1 cellular context compared by ENCODE assay signal in the genomic region with DNA sequence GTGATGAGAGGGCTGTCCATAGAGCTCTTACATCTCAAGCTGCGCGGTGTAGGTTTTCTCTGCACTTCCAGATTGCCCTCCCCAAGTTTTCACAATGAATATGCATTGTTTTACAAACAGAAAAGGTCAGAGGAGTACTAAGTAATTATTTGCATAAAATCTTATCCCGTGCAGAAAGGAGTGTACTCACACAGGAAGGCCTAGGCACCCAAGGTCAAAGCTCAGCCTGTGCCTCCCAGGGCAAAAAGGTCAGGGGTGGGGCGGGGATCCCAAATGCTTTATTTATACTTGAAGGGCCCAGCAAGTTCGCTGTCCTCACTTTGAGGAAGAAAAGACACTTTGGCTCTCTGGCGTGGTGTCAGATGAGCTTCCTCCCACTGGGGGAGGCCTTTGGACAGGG.
TF ChIP-seq lines count a peak whose summit lies in the region.

No MANE protein-coding gene starts in this region.

TF ChIP-seq in HepG2, 621 proteins besides CTCF, POLR2A, EP300 and RAD21 (continued from another document and continues in another):
- no peak for TF ChIP-seq TRIM24 (CRISPR knock-in tag; IDR thresholded peaks at IDR 0.05)
- TF ChIP-seq CAMTA2 (CRISPR knock-in tag; IDR thresholded peaks at IDR 0.05; ENCODE audit: borderline replicate concordance), result no peak
- no peak for TF ChIP-seq AHDC1 (CRISPR knock-in tag; IDR thresholded peaks at IDR 0.05; ENCODE audit: borderline replicate concordance)
- TF ChIP-seq TBX3 (IDR thresholded peaks at IDR 0.05; ENCODE audit: borderline replicate concordance), result peak; percentile 65; the same call in 1 of the 2 replicates
- TF ChIP-seq ZNF446 (CRISPR knock-in tag; IDR thresholded peaks at IDR 0.05), result no peak
- peak; percentile 82 for TF ChIP-seq HMG20A (CRISPR knock-in tag; IDR thresholded peaks at IDR 0.05; ENCODE audit: borderline replicate concordance)
- no peak for TF ChIP-seq GABPA (IDR thresholded peaks at IDR 0.05; ENCODE audit: low read depth, low read length)
- peak; percentile 35; the same call in 1 of the 2 replicates for TF ChIP-seq GABPA (CRISPR knock-in tag; IDR thresholded peaks at IDR 0.05; ENCODE audit: low read depth)
- TF ChIP-seq HMG20B (CRISPR knock-in tag; conservative IDR thresholded peaks at IDR 0.05), result peak; percentile 84; the same call in 1 of the 2 replicates
- peak; percentile 48; the same call in 1 of the 2 replicates for TF ChIP-seq DPF2 (CRISPR knock-in tag; IDR thresholded peaks at IDR 0.05; ENCODE audit: borderline replicate concordance, low read depth)
- TF ChIP-seq RNF219 (CRISPR knock-in tag; IDR thresholded peaks at IDR 0.05), result no peak
- TF ChIP-seq ZNF317 (CRISPR knock-in tag; IDR thresholded peaks at IDR 0.05), result no peak
- TF ChIP-seq, protein P1, sequence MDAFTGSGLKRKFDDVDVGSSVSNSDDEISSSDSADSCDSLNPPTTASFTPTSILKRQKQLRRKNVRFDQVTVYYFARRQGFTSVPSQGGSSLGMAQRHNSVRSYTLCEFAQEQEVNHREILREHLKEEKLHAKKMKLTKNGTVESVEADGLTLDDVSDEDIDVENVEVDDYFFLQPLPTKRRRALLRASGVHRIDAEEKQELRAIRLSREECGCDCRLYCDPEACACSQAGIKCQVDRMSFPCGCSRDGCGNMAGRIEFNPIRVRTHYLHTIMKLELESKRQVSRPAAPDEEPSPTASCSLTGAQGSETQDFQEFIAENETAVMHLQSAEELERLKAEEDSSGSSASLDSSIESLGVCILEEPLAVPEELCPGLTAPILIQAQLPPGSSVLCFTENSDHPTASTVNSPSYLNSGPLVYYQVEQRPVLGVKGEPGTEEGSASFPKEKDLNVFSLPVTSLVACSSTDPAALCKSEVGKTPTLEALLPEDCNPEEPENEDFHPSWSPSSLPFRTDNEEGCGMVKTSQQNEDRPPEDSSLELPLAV (CRISPR knock-in tag; conservative IDR thresholded peaks at IDR 0.05; ENCODE audit: low read depth), result no peak
- no peak for TF ChIP-seq ZNF775 (CRISPR knock-in tag; IDR thresholded peaks at IDR 0.05; ENCODE audit: borderline replicate concordance)
- no peak for TF ChIP-seq ZNF709 (CRISPR knock-in tag; IDR thresholded peaks at IDR 0.05)
- peak; percentile 73; the same call in 1 of the 2 replicates for TF ChIP-seq PITX1 (CRISPR knock-in tag; IDR thresholded peaks at IDR 0.05)
- 0 out of 2 replicates have a peak, but pooled peaks have one; percentile 27 for TF ChIP-seq ZBTB20 (CRISPR knock-in tag; IDR thresholded peaks at IDR 0.05; ENCODE audit: borderline replicate concordance, low read depth)
- TF ChIP-seq TP53 (CRISPR knock-in tag; conservative IDR thresholded peaks at IDR 0.05), result no peak
- peak; percentile 86 for TF ChIP-seq SKI (IDR thresholded peaks at IDR 0.05; ENCODE audit: partially characterized antibody)
- TF ChIP-seq, protein P2, sequence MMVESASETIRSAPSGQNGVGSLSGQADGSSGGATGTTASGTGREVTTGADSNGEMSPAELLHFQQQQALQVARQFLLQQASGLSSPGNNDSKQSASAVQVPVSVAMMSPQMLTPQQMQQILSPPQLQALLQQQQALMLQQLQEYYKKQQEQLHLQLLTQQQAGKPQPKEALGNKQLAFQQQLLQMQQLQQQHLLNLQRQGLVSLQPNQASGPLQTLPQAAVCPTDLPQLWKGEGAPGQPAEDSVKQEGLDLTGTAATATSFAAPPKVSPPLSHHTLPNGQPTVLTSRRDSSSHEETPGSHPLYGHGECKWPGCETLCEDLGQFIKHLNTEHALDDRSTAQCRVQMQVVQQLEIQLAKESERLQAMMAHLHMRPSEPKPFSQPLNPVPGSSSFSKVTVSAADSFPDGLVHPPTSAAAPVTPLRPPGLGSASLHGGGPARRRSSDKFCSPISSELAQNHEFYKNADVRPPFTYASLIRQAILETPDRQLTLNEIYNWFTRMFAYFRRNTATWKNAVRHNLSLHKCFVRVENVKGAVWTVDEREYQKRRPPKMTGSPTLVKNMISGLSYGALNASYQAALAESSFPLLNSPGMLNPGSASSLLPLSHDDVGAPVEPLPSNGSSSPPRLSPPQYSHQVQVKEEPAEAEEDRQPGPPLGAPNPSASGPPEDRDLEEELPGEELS (CRISPR knock-in tag; IDR thresholded peaks at IDR 0.05), result peak; percentile 91
- TF ChIP-seq POLR2AphosphoS2 (IDR thresholded peaks at IDR 0.05; ENCODE audit: low read depth, low read length), result no peak
- TF ChIP-seq, protein P3, sequence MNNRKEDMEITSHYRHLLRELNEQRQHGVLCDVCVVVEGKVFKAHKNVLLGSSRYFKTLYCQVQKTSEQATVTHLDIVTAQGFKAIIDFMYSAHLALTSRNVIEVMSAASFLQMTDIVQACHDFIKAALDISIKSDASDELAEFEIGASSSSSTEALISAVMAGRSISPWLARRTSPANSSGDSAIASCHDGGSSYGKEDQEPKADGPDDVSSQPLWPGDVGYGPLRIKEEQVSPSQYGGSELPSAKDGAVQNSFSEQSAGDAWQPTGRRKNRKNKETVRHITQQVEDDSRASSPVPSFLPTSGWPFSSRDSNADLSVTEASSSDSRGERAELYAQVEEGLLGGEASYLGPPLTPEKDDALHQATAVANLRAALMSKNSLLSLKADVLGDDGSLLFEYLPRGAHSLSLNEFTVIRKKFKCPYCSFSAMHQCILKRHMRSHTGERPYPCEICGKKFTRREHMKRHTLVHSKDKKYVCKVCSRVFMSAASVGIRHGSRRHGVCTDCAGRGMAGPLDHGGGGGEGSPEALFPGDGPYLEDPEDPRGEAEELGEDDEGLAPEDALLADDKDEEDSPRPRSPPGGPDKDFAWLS (CRISPR knock-in tag; IDR thresholded peaks at IDR 0.05; ENCODE audit: borderline replicate concordance), result no peak
- no peak for TF ChIP-seq ZFP36 (IDR thresholded peaks at IDR 0.05; ENCODE audit: borderline replicate concordance, low read depth, low read length, partially characterized antibody)
- peak; percentile 76 for TF ChIP-seq ETV5 (CRISPR knock-in tag; IDR thresholded peaks at IDR 0.05; ENCODE audit: borderline replicate concordance)
- no peak for TF ChIP-seq SRF (IDR thresholded peaks at IDR 0.05; ENCODE audit: low read depth, low read length)
- peak; percentile 95 for TF ChIP-seq SOX13 (IDR thresholded peaks at IDR 0.05)
- TF ChIP-seq SOX13 (CRISPR knock-in tag; conservative IDR thresholded peaks at IDR 0.05 in 1 of 2, IDR thresholded peaks at IDR 0.05 in 1 of 2), result peak in 1 of 2 experiments; percentile 96; a peak in 2 of 4 replicates
- 0 out of 2 replicates have a peak, but pooled peaks have one; percentile 34 for TF ChIP-seq HIVEP1 (CRISPR knock-in tag; IDR thresholded peaks at IDR 0.05)
- no peak for TF ChIP-seq HNRNPH1 (optimal IDR thresholded peaks at IDR 0.05; ENCODE audit: low read depth, low read length)
- TF ChIP-seq, protein P4, sequence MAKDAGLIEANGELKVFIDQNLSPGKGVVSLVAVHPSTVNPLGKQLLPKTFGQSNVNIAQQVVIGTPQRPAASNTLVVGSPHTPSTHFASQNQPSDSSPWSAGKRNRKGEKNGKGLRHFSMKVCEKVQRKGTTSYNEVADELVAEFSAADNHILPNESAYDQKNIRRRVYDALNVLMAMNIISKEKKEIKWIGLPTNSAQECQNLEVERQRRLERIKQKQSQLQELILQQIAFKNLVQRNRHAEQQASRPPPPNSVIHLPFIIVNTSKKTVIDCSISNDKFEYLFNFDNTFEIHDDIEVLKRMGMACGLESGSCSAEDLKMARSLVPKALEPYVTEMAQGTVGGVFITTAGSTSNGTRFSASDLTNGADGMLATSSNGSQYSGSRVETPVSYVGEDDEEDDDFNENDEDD (CRISPR knock-in tag; IDR thresholded peaks at IDR 0.05; ENCODE audit: borderline replicate concordance), result no peak; the same call in 1 of the 2 replicates
- no peak for TF ChIP-seq IKZF1 (IDR thresholded peaks at IDR 0.05)
- peak; percentile 65; the same call in 1 of the 2 replicates for TF ChIP-seq MED1 (CRISPR knock-in tag; IDR thresholded peaks at IDR 0.05)
- TF ChIP-seq ASH2L (IDR thresholded peaks at IDR 0.05; ENCODE audit: insufficient read length, low read depth, low read length), result peak; percentile 52
- TF ChIP-seq ZNF570 (CRISPR knock-in tag; IDR thresholded peaks at IDR 0.05; ENCODE audit: borderline replicate concordance), result no peak
- TF ChIP-seq ZNF557 (CRISPR knock-in tag; IDR thresholded peaks at IDR 0.05), result no peak
- TF ChIP-seq SOX5 (CRISPR knock-in tag; IDR thresholded peaks at IDR 0.05; ENCODE audit: borderline replicate concordance), result peak; percentile 96
- TF ChIP-seq SALL1 (CRISPR knock-in tag; IDR thresholded peaks at IDR 0.05), result peak; percentile 83
- TF ChIP-seq CHD2 (IDR thresholded peaks at IDR 0.05; ENCODE audit: low read depth, low read length), result no peak
- no peak for TF ChIP-seq ATM (IDR thresholded peaks at IDR 0.05; ENCODE audit: borderline replicate concordance)
- no peak for TF ChIP-seq TCF12 (IDR thresholded peaks at IDR 0.05)
- no peak for TF ChIP-seq TCF12 (CRISPR knock-in tag; IDR thresholded peaks at IDR 0.05)
- no peak for TF ChIP-seq ZNF101 (CRISPR knock-in tag; IDR thresholded peaks at IDR 0.05; ENCODE audit: borderline replicate concordance, low read depth)
- TF ChIP-seq PHF8 (CRISPR knock-in tag; IDR thresholded peaks at IDR 0.05), result no peak
- TF ChIP-seq ZNF784 (CRISPR knock-in tag; IDR thresholded peaks at IDR 0.05; ENCODE audit: borderline replicate concordance), result no peak; the same call in 1 of the 2 replicates
- no peak for TF ChIP-seq ZHX1 (CRISPR knock-in tag; IDR thresholded peaks at IDR 0.05; ENCODE audit: low read depth)
- peak; percentile 93 for TF ChIP-seq SP5 (CRISPR knock-in tag; IDR thresholded peaks at IDR 0.05; ENCODE audit: borderline replicate concordance, low read depth)
- TF ChIP-seq ZNF776 (CRISPR knock-in tag; IDR thresholded peaks at IDR 0.05), result no peak
